In genomic region chr7:73578342-73579124, GRCh38 we compare ENCODE assay signal across 8 cellular contexts. TPM values are rescaled to one million over a fixed set of nuclear protein-coding genes. Genes with fewer than 3 reads are reported as not detected.
DNase-seq lines count a peak whose midpoint lies in the region; ATAC-seq lines count a peak whose summit lies in the region.

TSS of gene TBL2 (minus strand) at chr7:73578579. CDS start at chr7:73578549, 30 bp downstream.

- peak within 1 kb of the TSS; percentile 87 to 100 (median 96) for H3K4me3 Mint-ChIP-seq in IgD-negative memory B cell

- no peaks in the 10 kb centered on the region for H3K9me3 Mint-ChIP-seq in IgD-negative memory B cell

- no peaks in the 10 kb centered on the region for H3K27me3 Mint-ChIP-seq in IgD-negative memory B cell

- H3K4me1 Mint-ChIP-seq in IgD-negative memory B cell: peaks cover 5 to 15% (median 15%) of the 10 kb centered on the region in 3 donors

- H3K27ac ChIP-seq in epithelial cell of prostate: peak within 1 kb of the TSS; percentile 72

- peaks cover 2% of the 10 kb centered on the region for H3K36me3 Mint-ChIP-seq in IgD-negative memory B cell

- peak; percentile 85 for ATAC-seq in GM21529 (IDR thresholded peaks at IDR 0.05; ENCODE audit: unreplicated experiment)

- peak within 1 kb of the TSS; percentile 86 to 96 (median 88) for H3K27ac Mint-ChIP-seq in IgD-negative memory B cell

- peak; percentile 99 for DNase-seq in DMS153 treated with DMSO at 0.1 percent for 48 hours (lab: John Stamatoyannopoulos, UW; ENCODE audit: unreplicated experiment)
- DNase-seq in OCI-M2 (lab: John Stamatoyannopoulos, UW; ENCODE audit: unreplicated experiment): peak; percentile 86
- DNase-seq in activated T-cell treated with anti-CD3 and anti-CD28 coated beads for 4 hours: peak; percentile 98
- DNase-seq in epithelial cell of prostate (ENCODE audit: low read depth, low spot score): peak; percentile 85
- DNase-seq in mucosa of gallbladder (ENCODE audit: low spot score): peak; percentile 99
- peak; percentile 94 to 97 for DNase-seq in stimulated activated CD8-positive, alpha-beta memory T cell treated with anti-CD3 and anti-CD28 coated beads, Interleukin-4, amount 100 ng/mL, for 4 hours (ENCODE audit: low read depth in 2 of 2, low spot score in 1 of 2)

RNA-seq across cellular contexts. Expression of gene TBL2, which starts in this region (rescaled TPM):
- 21.3 TPM for polyA plus RNA-seq in IgD-negative memory B cell
- 39.2 TPM for total RNA-seq in mucosa of gallbladder

Comparison
In these comparisons a context has a peak if more than half of its experiments do, and no peak if none do; other contexts are left out.
1. Peak in every context shown above with its lines: DNase-seq, ATAC-seq and H3K27ac ChIP-seq.